ENCODE assay signal across 1 cellular context in the genomic region with DNA sequence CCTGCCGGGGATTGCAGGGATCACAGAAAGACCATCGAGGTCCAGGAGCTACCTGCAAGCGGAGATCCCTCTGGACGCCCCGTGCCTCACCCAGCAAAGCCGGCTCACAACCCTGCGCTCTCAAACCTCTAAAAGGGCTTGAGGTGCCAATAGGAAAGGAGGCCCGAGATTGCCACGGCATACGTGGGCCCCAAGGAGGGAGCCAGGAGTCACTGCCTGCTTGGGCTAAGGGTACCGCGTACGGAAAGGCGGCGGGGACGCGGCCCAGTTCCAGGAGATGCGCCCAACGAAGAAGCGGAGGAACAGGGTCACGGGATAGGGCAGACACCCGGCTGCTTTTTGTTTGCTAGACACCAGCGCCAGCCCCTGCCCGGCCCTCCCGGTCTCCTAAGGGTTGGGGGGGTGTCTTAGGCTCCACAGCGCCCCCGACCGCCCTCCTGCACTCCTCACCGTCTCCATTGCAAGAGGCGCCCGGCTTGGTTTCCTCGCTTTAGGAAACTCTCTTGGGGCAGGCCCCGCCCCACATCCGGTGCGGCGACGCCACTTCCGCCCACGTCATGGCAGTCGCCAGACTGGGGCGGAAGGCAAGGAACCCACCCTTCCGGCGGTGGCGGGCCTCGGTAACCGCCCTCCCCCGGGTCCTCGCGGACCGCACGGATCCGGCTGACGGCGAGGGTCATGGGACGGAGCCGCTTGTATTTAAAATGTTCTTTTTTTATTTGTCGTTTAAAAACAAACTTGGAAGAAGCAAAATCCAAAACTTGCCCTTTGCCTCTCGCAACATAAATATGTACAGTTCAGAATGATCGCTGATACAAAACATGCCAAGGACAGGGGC.
TF ChIP-seq lines count a peak whose summit lies in the region.

TSS of gene PRKAG1 (minus strand) at position 495 of the 838 bp plus-strand sequence. CDS start at position 459, 36 bp downstream.

TF ChIP-seq in HEK293, 187 proteins besides CTCF, POLR2A, EP300 and RAD21 (continued from another document and continues in another):
- TF ChIP-seq, protein P1, sequence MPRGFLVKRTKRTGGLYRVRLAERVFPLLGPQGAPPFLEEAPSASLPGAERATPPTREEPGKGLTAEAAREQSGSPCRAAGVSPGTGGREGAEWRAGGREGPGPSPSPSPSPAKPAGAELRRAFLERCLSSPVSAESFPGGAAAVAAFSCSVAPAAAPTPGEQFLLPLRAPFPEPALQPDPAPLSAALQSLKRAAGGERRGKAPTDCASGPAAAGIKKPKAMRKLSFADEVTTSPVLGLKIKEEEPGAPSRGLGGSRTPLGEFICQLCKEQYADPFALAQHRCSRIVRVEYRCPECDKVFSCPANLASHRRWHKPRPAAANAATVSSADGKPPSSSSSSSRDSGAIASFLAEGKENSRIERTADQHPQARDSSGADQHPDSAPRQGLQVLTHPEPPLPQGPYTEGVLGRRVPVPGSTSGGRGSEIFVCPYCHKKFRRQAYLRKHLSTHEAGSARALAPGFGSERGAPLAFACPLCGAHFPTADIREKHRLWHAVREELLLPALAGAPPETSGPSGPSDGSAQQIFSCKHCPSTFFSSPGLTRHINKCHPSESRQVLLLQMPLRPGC (tag by site-specific recombination; IDR thresholded peaks at IDR 0.05): peak; percentile 13; the same call in 1 of the 2 replicates
- TF ChIP-seq ZNF341 (tag by site-specific recombination; IDR thresholded peaks at IDR 0.05; ENCODE audit: low read depth) (0 out of 2 replicates have a peak, but pooled peaks have one; percentile 38), KLF9 (tag by site-specific recombination; IDR thresholded peaks at IDR 0.05; ENCODE audit: low read depth) (peak; percentile 71; the same call in 1 of the 2 replicates), ZNF610 (tag by site-specific recombination; IDR thresholded peaks at IDR 0.05; ENCODE audit: borderline replicate concordance) (no peak; the same call in 1 of the 2 replicates), ZNF777 (tag by site-specific recombination; IDR thresholded peaks at IDR 0.05; ENCODE audit: borderline replicate concordance) (no peak), KLF16 (tag by site-specific recombination; IDR thresholded peaks at IDR 0.05) (peak; percentile 83; the same call in 1 of the 2 replicates), ZNF529 (tag by site-specific recombination; IDR thresholded peaks at IDR 0.05; ENCODE audit: insufficient replicate concordance) (no peak), ZNF350 (tag by site-specific recombination; IDR thresholded peaks at IDR 0.05) (no peak), ZNF623 (tag by site-specific recombination; IDR thresholded peaks at IDR 0.05) (no peak), ZNF501 (tag by site-specific recombination; IDR thresholded peaks at IDR 0.05) (peak; percentile 83; the same call in 1 of the 2 replicates), OVOL3 (tag by site-specific recombination; IDR thresholded peaks at IDR 0.05) (no peak), ZNF211 (tag by site-specific recombination; IDR thresholded peaks at IDR 0.05; ENCODE audit: low read depth) (no peak), ZNF645 (tag by site-specific recombination; IDR thresholded peaks at IDR 0.05) (no peak; the same call in 1 of the 2 replicates), ZNF19 (tag by site-specific recombination; IDR thresholded peaks at IDR 0.05; ENCODE audit: low read depth) (no peak), ZNF175 (tag by site-specific recombination; IDR thresholded peaks at IDR 0.05) (no peak), AEBP2 (tag by site-specific recombination; IDR thresholded peaks at IDR 0.05; ENCODE audit: borderline replicate concordance) (no peak), ZSCAN4 (tag by site-specific recombination; IDR thresholded peaks at IDR 0.05) (no peak), ATF2 (tag by site-specific recombination; IDR thresholded peaks at IDR 0.05; ENCODE audit: low read depth) (peak; percentile 62; the same call in 1 of the 2 replicates), GLI4 (tag by site-specific recombination; IDR thresholded peaks at IDR 0.05) (no peak), ZNF138 (tag by site-specific recombination; IDR thresholded peaks at IDR 0.05; ENCODE audit: borderline replicate concordance) (no peak), ZNF114 (tag by site-specific recombination; IDR thresholded peaks at IDR 0.05) (no peak), MEIS1 (CRISPR knock-in tag; IDR thresholded peaks at IDR 0.05; ENCODE audit: borderline replicate concordance) (no peak), GLIS2 (tag by site-specific recombination; IDR thresholded peaks at IDR 0.05) (peak; percentile 54; the same call in 1 of the 2 replicates)
- TF ChIP-seq, protein P2, sequence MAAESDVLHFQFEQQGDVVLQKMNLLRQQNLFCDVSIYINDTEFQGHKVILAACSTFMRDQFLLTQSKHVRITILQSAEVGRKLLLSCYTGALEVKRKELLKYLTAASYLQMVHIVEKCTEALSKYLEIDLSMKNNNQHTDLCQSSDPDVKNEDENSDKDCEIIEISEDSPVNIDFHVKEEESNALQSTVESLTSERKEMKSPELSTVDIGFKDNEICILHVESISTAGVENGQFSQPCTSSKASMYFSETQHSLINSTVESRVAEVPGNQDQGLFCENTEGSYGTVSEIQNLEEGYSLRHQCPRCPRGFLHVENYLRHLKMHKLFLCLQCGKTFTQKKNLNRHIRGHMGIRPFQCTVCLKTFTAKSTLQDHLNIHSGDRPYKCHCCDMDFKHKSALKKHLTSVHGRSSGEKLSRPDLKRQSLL (tag by site-specific recombination; IDR thresholded peaks at IDR 0.05): no peak
- TF ChIP-seq, protein P3, sequence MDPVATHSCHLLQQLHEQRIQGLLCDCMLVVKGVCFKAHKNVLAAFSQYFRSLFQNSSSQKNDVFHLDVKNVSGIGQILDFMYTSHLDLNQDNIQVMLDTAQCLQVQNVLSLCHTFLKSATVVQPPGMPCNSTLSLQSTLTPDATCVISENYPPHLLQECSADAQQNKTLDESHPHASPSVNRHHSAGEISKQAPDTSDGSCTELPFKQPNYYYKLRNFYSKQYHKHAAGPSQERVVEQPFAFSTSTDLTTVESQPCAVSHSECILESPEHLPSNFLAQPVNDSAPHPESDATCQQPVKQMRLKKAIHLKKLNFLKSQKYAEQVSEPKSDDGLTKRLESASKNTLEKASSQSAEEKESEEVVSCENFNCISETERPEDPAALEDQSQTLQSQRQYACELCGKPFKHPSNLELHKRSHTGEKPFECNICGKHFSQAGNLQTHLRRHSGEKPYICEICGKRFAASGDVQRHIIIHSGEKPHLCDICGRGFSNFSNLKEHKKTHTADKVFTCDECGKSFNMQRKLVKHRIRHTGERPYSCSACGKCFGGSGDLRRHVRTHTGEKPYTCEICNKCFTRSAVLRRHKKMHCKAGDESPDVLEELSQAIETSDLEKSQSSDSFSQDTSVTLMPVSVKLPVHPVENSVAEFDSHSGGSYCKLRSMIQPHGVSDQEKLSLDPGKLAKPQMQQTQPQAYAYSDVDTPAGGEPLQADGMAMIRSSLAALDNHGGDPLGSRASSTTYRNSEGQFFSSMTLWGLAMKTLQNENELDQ (tag by site-specific recombination; IDR thresholded peaks at IDR 0.05; ENCODE audit: low read depth): no peak
- TF ChIP-seq, protein P4, sequence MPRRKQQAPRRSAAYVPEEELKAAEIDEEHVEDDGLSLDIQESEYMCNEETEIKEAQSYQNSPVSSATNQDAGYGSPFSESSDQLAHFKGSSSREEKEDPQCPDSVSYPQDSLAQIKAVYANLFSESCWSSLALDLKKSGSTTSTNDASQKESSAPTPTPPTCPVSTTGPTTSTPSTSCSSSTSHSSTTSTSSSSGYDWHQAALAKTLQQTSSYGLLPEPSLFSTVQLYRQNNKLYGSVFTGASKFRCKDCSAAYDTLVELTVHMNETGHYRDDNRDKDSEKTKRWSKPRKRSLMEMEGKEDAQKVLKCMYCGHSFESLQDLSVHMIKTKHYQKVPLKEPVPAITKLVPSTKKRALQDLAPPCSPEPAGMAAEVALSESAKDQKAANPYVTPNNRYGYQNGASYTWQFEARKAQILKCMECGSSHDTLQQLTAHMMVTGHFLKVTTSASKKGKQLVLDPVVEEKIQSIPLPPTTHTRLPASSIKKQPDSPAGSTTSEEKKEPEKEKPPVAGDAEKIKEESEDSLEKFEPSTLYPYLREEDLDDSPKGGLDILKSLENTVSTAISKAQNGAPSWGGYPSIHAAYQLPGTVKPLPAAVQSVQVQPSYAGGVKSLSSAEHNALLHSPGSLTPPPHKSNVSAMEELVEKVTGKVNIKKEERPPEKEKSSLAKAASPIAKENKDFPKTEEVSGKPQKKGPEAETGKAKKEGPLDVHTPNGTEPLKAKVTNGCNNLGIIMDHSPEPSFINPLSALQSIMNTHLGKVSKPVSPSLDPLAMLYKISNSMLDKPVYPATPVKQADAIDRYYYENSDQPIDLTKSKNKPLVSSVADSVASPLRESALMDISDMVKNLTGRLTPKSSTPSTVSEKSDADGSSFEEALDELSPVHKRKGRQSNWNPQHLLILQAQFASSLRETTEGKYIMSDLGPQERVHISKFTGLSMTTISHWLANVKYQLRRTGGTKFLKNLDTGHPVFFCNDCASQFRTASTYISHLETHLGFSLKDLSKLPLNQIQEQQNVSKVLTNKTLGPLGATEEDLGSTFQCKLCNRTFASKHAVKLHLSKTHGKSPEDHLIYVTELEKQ (tag by site-specific recombination; IDR thresholded peaks at IDR 0.05; ENCODE audit: borderline replicate concordance): no peak
- TF ChIP-seq, protein P5, sequence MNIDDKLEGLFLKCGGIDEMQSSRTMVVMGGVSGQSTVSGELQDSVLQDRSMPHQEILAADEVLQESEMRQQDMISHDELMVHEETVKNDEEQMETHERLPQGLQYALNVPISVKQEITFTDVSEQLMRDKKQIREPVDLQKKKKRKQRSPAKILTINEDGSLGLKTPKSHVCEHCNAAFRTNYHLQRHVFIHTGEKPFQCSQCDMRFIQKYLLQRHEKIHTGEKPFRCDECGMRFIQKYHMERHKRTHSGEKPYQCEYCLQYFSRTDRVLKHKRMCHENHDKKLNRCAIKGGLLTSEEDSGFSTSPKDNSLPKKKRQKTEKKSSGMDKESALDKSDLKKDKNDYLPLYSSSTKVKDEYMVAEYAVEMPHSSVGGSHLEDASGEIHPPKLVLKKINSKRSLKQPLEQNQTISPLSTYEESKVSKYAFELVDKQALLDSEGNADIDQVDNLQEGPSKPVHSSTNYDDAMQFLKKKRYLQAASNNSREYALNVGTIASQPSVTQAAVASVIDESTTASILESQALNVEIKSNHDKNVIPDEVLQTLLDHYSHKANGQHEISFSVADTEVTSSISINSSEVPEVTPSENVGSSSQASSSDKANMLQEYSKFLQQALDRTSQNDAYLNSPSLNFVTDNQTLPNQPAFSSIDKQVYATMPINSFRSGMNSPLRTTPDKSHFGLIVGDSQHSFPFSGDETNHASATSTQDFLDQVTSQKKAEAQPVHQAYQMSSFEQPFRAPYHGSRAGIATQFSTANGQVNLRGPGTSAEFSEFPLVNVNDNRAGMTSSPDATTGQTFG (tag by site-specific recombination; IDR thresholded peaks at IDR 0.05; ENCODE audit: borderline replicate concordance): no peak
- TF ChIP-seq, protein P6, sequence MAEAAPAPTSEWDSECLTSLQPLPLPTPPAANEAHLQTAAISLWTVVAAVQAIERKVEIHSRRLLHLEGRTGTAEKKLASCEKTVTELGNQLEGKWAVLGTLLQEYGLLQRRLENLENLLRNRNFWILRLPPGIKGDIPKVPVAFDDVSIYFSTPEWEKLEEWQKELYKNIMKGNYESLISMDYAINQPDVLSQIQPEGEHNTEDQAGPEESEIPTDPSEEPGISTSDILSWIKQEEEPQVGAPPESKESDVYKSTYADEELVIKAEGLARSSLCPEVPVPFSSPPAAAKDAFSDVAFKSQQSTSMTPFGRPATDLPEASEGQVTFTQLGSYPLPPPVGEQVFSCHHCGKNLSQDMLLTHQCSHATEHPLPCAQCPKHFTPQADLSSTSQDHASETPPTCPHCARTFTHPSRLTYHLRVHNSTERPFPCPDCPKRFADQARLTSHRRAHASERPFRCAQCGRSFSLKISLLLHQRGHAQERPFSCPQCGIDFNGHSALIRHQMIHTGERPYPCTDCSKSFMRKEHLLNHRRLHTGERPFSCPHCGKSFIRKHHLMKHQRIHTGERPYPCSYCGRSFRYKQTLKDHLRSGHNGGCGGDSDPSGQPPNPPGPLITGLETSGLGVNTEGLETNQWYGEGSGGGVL (tag by site-specific recombination; IDR thresholded peaks at IDR 0.05): peak; percentile 94
